ENCODE assay signal across 20 cellular contexts in the genomic region with DNA sequence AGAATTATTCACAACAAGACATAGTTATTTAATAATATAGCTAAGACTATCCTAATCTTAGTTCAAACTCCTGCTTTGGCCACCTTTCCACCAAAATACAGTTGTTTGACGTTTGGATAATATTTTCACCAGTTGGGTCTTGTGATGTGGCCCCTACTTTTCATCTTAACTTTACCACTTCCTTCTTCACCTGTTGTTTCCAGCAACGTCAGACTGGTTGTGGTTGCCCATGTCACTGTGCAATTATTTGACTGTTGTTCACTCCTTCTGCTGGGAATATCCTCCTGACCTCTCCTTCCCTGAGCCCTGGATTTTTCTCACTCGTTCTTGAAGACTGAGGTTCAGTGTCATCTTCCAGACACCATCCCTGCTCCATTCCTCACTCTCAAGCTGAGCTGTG.
DNase-seq lines count a peak whose midpoint lies in the region; ATAC-seq, FAIRE-seq and TF ChIP-seq lines count a peak whose summit lies in the region.
"Had no signal": no experiment of that assay in that cellular context is flagged by ENCODE, and none has a peak within 500 bp of the region (broad histone marks: within the 10 kb centered on the region; RNA-seq: fewer than 3 reads in every experiment).

No MANE protein-coding gene starts in this region.

- no TSS peak for BruUV-seq in K562 (replicated peaks; lab: Mats Ljungman, UMichigan)

- peak; percentile 72 for ATAC-seq in stimulated activated naive CD8-positive, alpha-beta T cell treated with anti-CD3 and anti-CD28 coated beads, Interleukin-15, amount 100 ng/mL, for 72 hours
- no peak for ATAC-seq in stimulated activated naive CD8-positive, alpha-beta T cell treated with anti-CD3 and anti-CD28 coated beads, Interleukin-15, Interleukin-2, amounts not matched to agents 100 U/mL and 50 U/mL, for 24 hours
- ATAC-seq in K562: no peak
- no peak for ATAC-seq in Right ventricle myocardium superior (ENCODE audit: poor library complexity)
- ATAC-seq: Right ventricle myocardium inferior had no signal

- H3K4me2 ChIP-seq in Loucy (ENCODE audit: low read depth, low read length, poor library complexity, severe bottlenecking): peak overlapping the region; percentile 30
- H3K4me2 ChIP-seq in K562 (ENCODE audit: insufficient read depth, low read length): no peak overlapping the region
- H3K4me2 ChIP-seq: SK-N-SH had no signal

- H3K9me2 ChIP-seq in Loucy (replicated peaks; ENCODE audit: low read depth, low read length): no peaks in the 10 kb centered on the region
- H3K9me2 ChIP-seq: SK-N-SH had no signal

- H3K9me3 Mint-ChIP-seq in stimulated activated naive CD8-positive, alpha-beta T cell treated with anti-CD3 and anti-CD28 coated beads, Interleukin-15, amount 100 ng/mL, for 72 hours: no peaks in the 10 kb centered on the region

- peaks cover 24% of the 10 kb centered on the region for H3K4me1 ChIP-seq in Loucy (ENCODE audit: insufficient read depth, low read length, poor library complexity, severe bottlenecking)
- no peaks in the 10 kb centered on the region for H3K4me1 ChIP-seq in K562 (replicated peaks in 1 of 2; ENCODE audit: control insufficient read depth in 2 of 2, insufficient read depth in 2 of 2, low read length in 2 of 2)
- H3K4me1 ChIP-seq in colonic mucosa: no peaks in the 10 kb centered on the region
- H3K4me1 ChIP-seq: Peyer's patch had no signal

- H3K27ac ChIP-seq in K562 (ENCODE audit: extremely low read depth, low read depth, low read length) (no peak overlapping the region), dorsolateral prefrontal cortex (no peak overlapping the region), colonic mucosa (no peak overlapping the region)
- H3K27ac ChIP-seq: Peyer's patch had no signal

- no peak for TF ChIP-seq POLR2A in K562 (conservative IDR thresholded peaks at IDR 0.05)

- H3K27me3 ChIP-seq in Loucy (ENCODE audit: insufficient read depth, low read length, poor library complexity, severe bottlenecking): peaks cover 30% of the 10 kb centered on the region
- H3K27me3 ChIP-seq in K562 (ENCODE audit: control insufficient read depth in 2 of 2, insufficient read depth in 2 of 2, low read length in 2 of 2): no peaks in the 10 kb centered on the region
- H3K27me3 ChIP-seq in dorsolateral prefrontal cortex: no peaks in the 10 kb centered on the region
- no peaks in the 10 kb centered on the region for H3K27me3 ChIP-seq in colonic mucosa
- H3K27me3 ChIP-seq: MG63, Peyer's patch had no signal

- DNase-seq in stimulated activated naive CD8-positive, alpha-beta T cell treated with anti-CD3 and anti-CD28 coated beads, Interleukin-15, amount 100 ng/mL, for 72 hours: no peak
- no peak for DNase-seq in stimulated activated naive CD8-positive, alpha-beta T cell treated with anti-CD3 and anti-CD28 coated beads, Interleukin-15, Interleukin-2, amounts not matched to agents 100 U/mL and 50 U/mL, for 24 hours
- DNase-seq in K562 (ENCODE audit: extremely low read depth in 1 of 4, low spot score in 3 of 4) (no peak), dorsolateral prefrontal cortex (no peak), colonic mucosa (no peak), Right ventricle myocardium superior (no peak)
- DNase-seq: ACHN, C1 segment of cervical spinal cord, DMS79 treated with DMSO at 0.1 percent for 48 hours, KG1, MG63, NCI-H1048, NCI-H1436, NCI-H1930, NCI-H345, NCI-H526 treated with DMSO at 0.1 percent for 48 hours, Peyer's patch, SK-N-SH had no signal

- CTCF ChIA-PET in K562 (lab: Yijun Ruan, JAX; ENCODE audit: low intra/inter-chr PET ratio): no interaction called here

- H3K27me3 Mint-ChIP-seq in stimulated activated naive CD8-positive, alpha-beta T cell treated with anti-CD3 and anti-CD28 coated beads, Interleukin-15, amount 100 ng/mL, for 72 hours: no peaks in the 10 kb centered on the region

- H3K9ac ChIP-seq in Loucy (ENCODE audit: low read depth, low read length, poor library complexity, severe bottlenecking) (no peak overlapping the region), K562 (ENCODE audit: insufficient read depth in 1 of 2, low read depth in 2 of 2, low read length in 2 of 2) (no peak overlapping the region), colonic mucosa (ENCODE audit: low read depth in 2 of 2, low read length in 2 of 2) (no peak overlapping the region)
- H3K9ac ChIP-seq: SK-N-SH had no signal

- no peak for TF ChIP-seq EP300 in K562 (IDR thresholded peaks at IDR 0.05; ENCODE audit: low read length)

- H3K4me1 Mint-ChIP-seq in stimulated activated naive CD8-positive, alpha-beta T cell treated with anti-CD3 and anti-CD28 coated beads, Interleukin-15, amount 100 ng/mL, for 72 hours: peaks cover 18% of the 10 kb centered on the region

- FAIRE-seq in K562 (lab: Jason Lieb, UNC): peak; percentile 15

- peak overlapping the region in 1 of 2 donors; percentile 38 for H3K27ac Mint-ChIP-seq in stimulated activated naive CD8-positive, alpha-beta T cell treated with anti-CD3 and anti-CD28 coated beads, Interleukin-15, amount 100 ng/mL, for 72 hours

- H3K9me3 ChIP-seq in Loucy (ENCODE audit: insufficient read depth, low read depth, low read length) (no peaks in the 10 kb centered on the region), K562 (replicated peaks; ENCODE audit: control insufficient read depth, insufficient read depth, low read depth, low read length) (no peaks in the 10 kb centered on the region), colonic mucosa (no peaks in the 10 kb centered on the region)
- H3K9me3 ChIP-seq: MG63, Peyer's patch, SK-N-SH had no signal

- 9% methylated on average over 3 of the region's 3 CpGs for WGBS in K562 (ENCODE audit: insufficient coverage, low coverage, missing lambda C conversion rate)

- H3F3A ChIP-seq in Loucy (ENCODE audit: low read depth): 0 out of 2 replicates have a peak, but pooled peaks cover 2% of the 10 kb centered on the region

- in situ Hi-C loops in K562 (cut with MboI): no loop called here

- no peak for TF ChIP-seq RAD21 in K562 (CRISPR knock-in tag; conservative IDR thresholded peaks at IDR 0.05 in 1 of 2, IDR thresholded peaks at IDR 0.05 in 1 of 2)

- TF ChIP-seq CTCF in Loucy (conservative IDR thresholded peaks at IDR 0.05; ENCODE audit: low read length) (no peak), K562 (IDR thresholded peaks at IDR 0.05 in 2 of 3, conservative IDR thresholded peaks at IDR 0.05 in 1 of 3; ENCODE audit: insufficient read depth in 2 of 3, low read depth in 1 of 3, low read length in 3 of 3) (no peak), dorsolateral prefrontal cortex (IDR thresholded peaks at IDR 0.05 in 54 of 56, conservative IDR thresholded peaks at IDR 0.05 in 2 of 56; ENCODE audit: low read depth in 1 of 56, partially characterized antibody in 56 of 56) (no peak), colonic mucosa (IDR thresholded peaks at IDR 0.05) (no peak)

- H3K4me3 Mint-ChIP-seq in stimulated activated naive CD8-positive, alpha-beta T cell treated with anti-CD3 and anti-CD28 coated beads, Interleukin-15, amount 100 ng/mL, for 72 hours: peak overlapping the region in 1 of 2 donors; percentile 16

- H3K79me2 ChIP-seq in Loucy (ENCODE audit: insufficient read depth, low read length) (no peaks in the 10 kb centered on the region), K562 (ENCODE audit: control insufficient read depth, insufficient read depth, low read length) (no peaks in the 10 kb centered on the region)

- H3K9me1 ChIP-seq in K562 (ENCODE audit: control insufficient read depth, insufficient read depth, low read length): peaks cover 3% of the 10 kb centered on the region

- H4K20me1 ChIP-seq in Loucy (ENCODE audit: insufficient read depth, low read length, poor library complexity, severe bottlenecking) (no peaks in the 10 kb centered on the region), K562 (replicated peaks; ENCODE audit: control insufficient read depth, insufficient read depth, low read length) (no peaks in the 10 kb centered on the region)

- no peaks in the 10 kb centered on the region for H3K36me3 ChIP-seq in Loucy (ENCODE audit: insufficient read depth, low read length)
- H3K36me3 ChIP-seq in K562 (ENCODE audit: control insufficient read depth, insufficient read depth, low read length): no peaks in the 10 kb centered on the region; the same call in 2 of the 3 replicates
- H3K36me3 ChIP-seq in colonic mucosa: no peaks in the 10 kb centered on the region
- H3K36me3 ChIP-seq: Peyer's patch had no signal

- no peak overlapping the region for H2AFZ ChIP-seq in Loucy (ENCODE audit: low read length)
- H2AFZ ChIP-seq in K562 (ENCODE audit: low read depth, low read length): no peak overlapping the region

- H3K4me3 ChIP-seq in Loucy (ENCODE audit: low read length, poor library complexity, severe bottlenecking) (no peak overlapping the region), K562 (no peak overlapping the region), dorsolateral prefrontal cortex (no peak overlapping the region), colonic mucosa (no peak overlapping the region)
- H3K4me3 ChIP-seq: MG63, Peyer's patch had no signal

- POLR2A ChIA-PET in K562 (lab: Yijun Ruan, JAX): no interaction called here

- intact Hi-C loops in K562 (cut with micrococcal nuclease): no loop called here
- intact Hi-C loops in dorsolateral prefrontal cortex (cut with DNase I): no loop called here
- intact Hi-C loops in colonic mucosa (cut with DNase I): no loop called here
- intact Hi-C loops in Right ventricle myocardium superior (cut with DNase I): no loop called here

TF ChIP-seq in K562, 482 proteins besides CTCF, POLR2A, EP300 and RAD21:
- TF ChIP-seq TCF15 (CRISPR knock-in tag; IDR thresholded peaks at IDR 0.05) (no peak), ZNF785 (CRISPR knock-in tag; IDR thresholded peaks at IDR 0.05) (no peak), MIER1 (IDR thresholded peaks at IDR 0.05; ENCODE audit: low read depth) (no peak), RBM17 (IDR thresholded peaks at IDR 0.05; ENCODE audit: borderline replicate concordance, low read depth, low read length) (no peak), C11orf30 (IDR thresholded peaks at IDR 0.05; ENCODE audit: low read depth) (no peak)
